ENCODE assay signal across 25 cellular contexts in the genomic region with DNA sequence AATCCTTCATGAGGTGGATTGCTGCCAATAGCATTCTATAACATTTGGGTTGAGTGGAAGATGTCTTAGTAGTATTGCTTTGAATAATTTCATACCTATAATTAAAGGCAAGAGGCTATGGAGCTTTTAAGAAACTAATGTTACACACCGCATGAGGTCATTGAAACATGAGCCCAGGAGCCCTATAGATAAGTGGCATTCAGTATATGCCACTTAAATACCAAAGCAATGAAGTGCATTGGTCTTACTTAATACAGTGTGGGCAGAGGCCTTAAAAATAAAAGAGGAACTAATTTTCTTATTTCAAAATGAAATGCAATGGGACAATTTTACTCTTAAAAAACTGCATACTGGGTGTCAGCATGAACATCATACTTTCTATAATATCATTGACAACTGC. TPM values are rescaled to one million over a fixed set of nuclear protein-coding genes. Genes with fewer than 3 reads are reported as not detected.
DNase-seq lines count a peak whose midpoint lies in the region; ATAC-seq, FAIRE-seq and TF ChIP-seq lines count a peak whose summit lies in the region.
"Had no signal": no experiment of that assay in that cellular context is flagged by ENCODE, and none has a peak within 500 bp of the region (broad histone marks: within the 10 kb centered on the region; RNA-seq: fewer than 3 reads in every experiment).

No MANE protein-coding gene starts in this region.

- no peaks in the 10 kb centered on the region for H3K36me3 Mint-ChIP-seq in activated T-cell treated with anti-CD3 and anti-CD28 coated beads, Interleukin-2, amount 50 U/mL, for 4 hours (ENCODE audit: insufficient read depth)
- H3K36me3 Mint-ChIP-seq: activated CD8-positive, alpha-beta memory T cell treated with anti-CD3 and anti-CD28 coated beads, Interleukin-2, amount 10 ng/mL, durations not matched to agents 7 days and 5 days; activated naive CD4-positive, alpha-beta T cell treated with anti-CD3 and anti-CD28 coated beads, Interleukin-2, amount 50 U/mL, for 72 hours had no signal

- DNase-seq in NCI-H1092 treated with DMSO at 0.1 percent for 48 hours (lab: John Stamatoyannopoulos, UW) (peak; percentile 18), NCI-H1092 (lab: John Stamatoyannopoulos, UW) (no peak), NB4 (ENCODE audit: low read depth) (peak; percentile 8), NCI-H510A treated with DMSO at 0.1 percent for 48 hours (lab: John Stamatoyannopoulos, UW) (peak; percentile 12), bronchial epithelial cell (ENCODE audit: low read depth) (peak; percentile 79), SIG-M5 (lab: John Stamatoyannopoulos, UW) (no peak)
- DNase-seq in activated T-cell treated with anti-CD3 and anti-CD28 coated beads, Interleukin-2, amount 50 U/mL, for 4 hours, result no peak
- DNase-seq: activated CD4-positive, alpha-beta T cell treated with anti-CD3 and anti-CD28 coated beads, Interleukin-2, amount 10 ng/mL, durations not matched to agents 7 days and 5 days; activated CD8-positive, alpha-beta memory T cell treated with anti-CD3 and anti-CD28 coated beads, Interleukin-2, amount 10 ng/mL, durations not matched to agents 7 days and 5 days; COR-L47; EL; NCI-H526; stimulated activated CD8-positive, alpha-beta memory T cell treated with anti-CD3 and anti-CD28 coated beads, Interleukin-4, amount 100 ng/mL, for 48 hours; T-helper 17 cell; transverse colon had no signal

- TF ChIP-seq POLR2A in NB4 (IDR thresholded peaks at IDR 0.05; ENCODE audit: extremely low read depth, insufficient read length), result no peak

- H3K4me3 ChIP-seq in NB4 (ENCODE audit: low read depth, low read length), result no peak overlapping the region
- no peak overlapping the region for H3K4me3 ChIP-seq in bronchial epithelial cell (ENCODE audit: low read depth, low read length)
- H3K4me3 ChIP-seq: GM23338, transverse colon had no signal

- H3K27me3 ChIP-seq in bronchial epithelial cell (ENCODE audit: control insufficient read depth, insufficient read depth, low read length), result no peaks in the 10 kb centered on the region
- H3K27me3 ChIP-seq: transverse colon had no signal

- no peak overlapping the region for H3K4me3 Mint-ChIP-seq in activated T-cell treated with anti-CD3 and anti-CD28 coated beads, Interleukin-2, amount 50 U/mL, for 4 hours
- H3K4me3 Mint-ChIP-seq: activated CD4-positive, alpha-beta T cell treated with anti-CD3 and anti-CD28 coated beads, Interleukin-2, amount 10 ng/mL, durations not matched to agents 7 days and 5 days; activated CD8-positive, alpha-beta memory T cell treated with anti-CD3 and anti-CD28 coated beads, Interleukin-2, amount 10 ng/mL, durations not matched to agents 7 days and 5 days; B cell; central memory CD8-positive, alpha-beta T cell; GM23338; neural crest cell; T-helper 17 cell had no signal

- no peak for FAIRE-seq in bronchial epithelial cell (lab: Jason Lieb, UNC)
- FAIRE-seq: A204.1, astrocyte, HTR-8/SVneo had no signal

- no peaks in the 10 kb centered on the region for H3K36me3 ChIP-seq in bronchial epithelial cell (ENCODE audit: control insufficient read depth, insufficient read depth, low read length)
- H3K36me3 ChIP-seq: transverse colon had no signal

- no peak for ATAC-seq in activated T-cell treated with anti-CD3 and anti-CD28 coated beads, Interleukin-2, amount 50 U/mL, for 4 hours
- no peak for ATAC-seq in GM21723 (IDR thresholded peaks at IDR 0.05; ENCODE audit: unreplicated experiment)
- ATAC-seq: activated CD8-positive, alpha-beta memory T cell treated with anti-CD3 and anti-CD28 coated beads, Interleukin-2, amount 10 ng/mL, durations not matched to agents 7 days and 5 days; activated naive CD4-positive, alpha-beta T cell treated with anti-CD3 and anti-CD28 coated beads, Interleukin-2, amount 50 U/mL, for 72 hours; GM23338; T-helper 17 cell had no signal

- no peaks in the 10 kb centered on the region for H3K4me1 Mint-ChIP-seq in activated T-cell treated with anti-CD3 and anti-CD28 coated beads, Interleukin-2, amount 50 U/mL, for 4 hours (ENCODE audit: low read depth)
- H3K4me1 Mint-ChIP-seq: activated CD4-positive, alpha-beta T cell treated with anti-CD3 and anti-CD28 coated beads, Interleukin-2, amount 10 ng/mL, durations not matched to agents 7 days and 5 days; activated CD8-positive, alpha-beta memory T cell treated with anti-CD3 and anti-CD28 coated beads, Interleukin-2, amount 10 ng/mL, durations not matched to agents 7 days and 5 days; B cell; central memory CD8-positive, alpha-beta T cell; neural crest cell; T-helper 17 cell had no signal

- no peaks in the 10 kb centered on the region for H3K27me3 Mint-ChIP-seq in activated T-cell treated with anti-CD3 and anti-CD28 coated beads, Interleukin-2, amount 50 U/mL, for 4 hours (ENCODE audit: low read depth)
- H3K27me3 Mint-ChIP-seq: B cell; central memory CD8-positive, alpha-beta T cell; progenitor cell of endocrine pancreas had no signal

- no peaks in the 10 kb centered on the region for H3K9me3 Mint-ChIP-seq in activated T-cell treated with anti-CD3 and anti-CD28 coated beads, Interleukin-2, amount 50 U/mL, for 4 hours
- H3K9me3 Mint-ChIP-seq: activated CD4-positive, alpha-beta T cell treated with anti-CD3 and anti-CD28 coated beads, Interleukin-2, amount 10 ng/mL, durations not matched to agents 7 days and 5 days; activated naive CD4-positive, alpha-beta T cell treated with anti-CD3 and anti-CD28 coated beads, Interleukin-2, amount 50 U/mL, for 72 hours; central memory CD8-positive, alpha-beta T cell; GM23338; neural crest cell had no signal

- TF ChIP-seq CTCF in NB4 (IDR thresholded peaks at IDR 0.05; ENCODE audit: low read depth, low read length), result no peak
- TF ChIP-seq CTCF in bronchial epithelial cell (IDR thresholded peaks at IDR 0.05; ENCODE audit: insufficient read depth, low read length, severe bottlenecking), result no peak

RNA-seq across cellular contexts. Expression of a gene that starts 47.5 kb away (rescaled TPM):
- 11.8 and 16.1 TPM in 2 replicates for total RNA-seq in bronchial epithelial cell
- under 1 TPM in 1 of 3 donors, not detected in 2; 0.05 TPM for total RNA-seq in activated T-cell treated with anti-CD3 and anti-CD28 coated beads, Interleukin-2, amount 50 U/mL, for 4 hours

Comparison
In these comparisons a context has a peak if more than half of its experiments do, and no peak if none do; other contexts are left out.
1. DNase-seq: peak in NCI-H1092 treated with DMSO at 0.1 percent for 48 hours (single experiment), NB4 (single experiment), NCI-H510A treated with DMSO at 0.1 percent for 48 hours (single experiment) and bronchial epithelial cell (single experiment); none in NCI-H1092 (single experiment), activated T-cell treated with anti-CD3 and anti-CD28 coated beads, Interleukin-2, amount 50 U/mL, for 4 hours (single experiment) and SIG-M5 (single experiment).
2. RNA of a gene that starts 47.5 kb away (total RNA-seq): 11.8 to 16.1 TPM in bronchial epithelial cell; 0.05 TPM in activated T-cell treated with anti-CD3 and anti-CD28 coated beads, Interleukin-2, amount 50 U/mL, for 4 hours; every median in the first group is over 10 times any median in the second.